22 cellular contexts compared by ENCODE assay signal in the genomic region with DNA sequence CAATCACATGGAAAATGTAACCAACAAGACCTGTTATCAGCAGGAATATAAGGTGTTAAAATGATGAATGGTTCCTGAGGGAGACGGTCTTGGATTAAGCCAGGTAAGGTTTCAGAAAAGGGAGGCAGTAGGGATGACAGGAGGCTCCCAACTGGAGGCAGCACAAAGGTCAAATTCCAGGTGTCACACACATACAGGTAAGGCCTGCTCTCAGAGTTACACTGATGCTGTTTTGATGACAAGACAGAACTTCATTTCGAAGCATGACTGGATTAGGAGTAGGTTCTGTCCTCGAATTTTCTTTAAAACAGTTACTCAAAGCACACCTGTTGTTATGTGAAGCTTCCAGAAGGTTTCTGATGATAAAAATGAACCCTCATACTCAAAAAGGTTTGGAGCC. TPM values are rescaled to one million over a fixed set of nuclear protein-coding genes. Genes with fewer than 3 reads are reported as not detected.
DNase-seq lines count a peak whose midpoint lies in the region; ATAC-seq and TF ChIP-seq lines count a peak whose summit lies in the region.
"Had no signal": no experiment of that assay in that cellular context is flagged by ENCODE, and none has a peak within 500 bp of the region (broad histone marks: within the 10 kb centered on the region; RNA-seq: fewer than 3 reads in every experiment).

No MANE protein-coding gene starts in this region.

- H3K27ac ChIP-seq in right cardiac atrium (ENCODE audit: low read length), result peak overlapping the region; percentile 8
- H3K27ac ChIP-seq in heart left ventricle, result no peak overlapping the region
- no peak overlapping the region for H3K27ac ChIP-seq in tibial artery
- no peak overlapping the region for H3K27ac ChIP-seq in PC-3 (ENCODE audit: low read length)

- peaks cover 21 to 22% of the 10 kb centered on the region in 2 donors for H3K36me3 Mint-ChIP-seq in stimulated activated naive B cell treated with anti-CD40 and anti-IgM and Interleukin-4, amounts not matched to agents 10 μg/mL and 1 μg/mL and 100 μg/mL, for 72 hours

- H3K36me3 ChIP-seq in heart left ventricle (peaks cover 0 to 31% (median 9%) of the 10 kb centered on the region in 9 donors), mucosa of descending colon (ENCODE audit: low read depth) (no peaks in the 10 kb centered on the region), tibial artery (peaks cover 0 to 10% (median 4%) of the 10 kb centered on the region in 3 donors), PC-3 (ENCODE audit: low read depth, low read length) (peaks cover 17% of the 10 kb centered on the region)

- no peak overlapping the region for H3K9ac ChIP-seq in PC-3 (ENCODE audit: low read length)

- ATAC-seq in right cardiac atrium, result no peak
- ATAC-seq in heart left ventricle, result no peak
- ATAC-seq in mucosa of descending colon, result peak; percentile 34
- no peak for ATAC-seq in stimulated activated naive B cell treated with anti-CD40 and anti-IgM and Interleukin-4, amounts not matched to agents 10 μg/mL and 1 μg/mL and 100 μg/mL, for 72 hours (replicated peaks)
- no peak for ATAC-seq in PC-3
- ATAC-seq: GM23338, SK-N-SH treated with all-trans-retinoic acid at 6 μM for 48 hours had no signal

- 79% methylated on average over 3 of the region's 3 CpGs for WGBS in right cardiac atrium
- WGBS in heart left ventricle, 4 donors, result 73 to 78% (median 76%) methylated on average over 3 of the region's 3 CpGs

- H3K4me3 Mint-ChIP-seq in stimulated activated naive B cell treated with anti-CD40 and anti-IgM and Interleukin-4, amounts not matched to agents 10 μg/mL and 1 μg/mL and 100 μg/mL, for 72 hours, result no peak overlapping the region
- H3K4me3 Mint-ChIP-seq: GM23338, HFFc6 had no signal

- no peaks in the 10 kb centered on the region for H3K9me2 ChIP-seq in PC-3 (replicated peaks; ENCODE audit: low read length)

- H3K4me1 Mint-ChIP-seq in stimulated activated naive B cell treated with anti-CD40 and anti-IgM and Interleukin-4, amounts not matched to agents 10 μg/mL and 1 μg/mL and 100 μg/mL, for 72 hours, result peaks cover 69 to 92% of the 10 kb centered on the region in 2 donors

- peaks cover 100% of the 10 kb centered on the region for H3K79me2 ChIP-seq in PC-3 (ENCODE audit: low read length)

- TF ChIP-seq CTCF in heart left ventricle (IDR thresholded peaks at IDR 0.05) (no peak), mucosa of descending colon (IDR thresholded peaks at IDR 0.05) (no peak), tibial artery (IDR thresholded peaks at IDR 0.05) (no peak), PC-3 (conservative IDR thresholded peaks at IDR 0.05; ENCODE audit: low read depth, low read length) (no peak)

- BruUV-seq in PC-3 (replicated peaks; lab: Mats Ljungman, UMichigan), result no TSS peak

- H3K4me1 ChIP-seq in right cardiac atrium (ENCODE audit: control insufficient read depth, insufficient read depth, low read length), result peaks cover 33% of the 10 kb centered on the region
- H3K4me1 ChIP-seq in heart left ventricle, result peaks cover 0 to 94% (median 44%) of the 10 kb centered on the region in 12 donors
- peaks cover 13% of the 10 kb centered on the region for H3K4me1 ChIP-seq in mucosa of descending colon (ENCODE audit: low read depth)
- peaks cover 0 to 46% (median 26%) of the 10 kb centered on the region in 4 donors for H3K4me1 ChIP-seq in tibial artery
- H3K4me1 ChIP-seq in PC-3 (ENCODE audit: insufficient read depth, low read length), result peaks cover 1% of the 10 kb centered on the region

- CTCF ChIA-PET in PC-3 (lab: Charles Lee), result no interaction called here

- POLR2A ChIA-PET in PC-3 (lab: Charles Lee; ENCODE audit: unreplicated experiment), result no interaction called here

- H3K9me3 Mint-ChIP-seq in stimulated activated naive B cell treated with anti-CD40 and anti-IgM and Interleukin-4, amounts not matched to agents 10 μg/mL and 1 μg/mL and 100 μg/mL, for 72 hours, result no peaks in the 10 kb centered on the region
- H3K9me3 Mint-ChIP-seq: CD4-positive, CD25-positive, alpha-beta regulatory T cell; GM23338; HFFc6 had no signal

- peaks cover 100% of the 10 kb centered on the region for H4K20me1 ChIP-seq in PC-3 (ENCODE audit: low read length)

- H3K27me3 ChIP-seq in right cardiac atrium (ENCODE audit: control insufficient read depth, insufficient read depth) (no peaks in the 10 kb centered on the region), heart left ventricle (no peaks in the 10 kb centered on the region), tibial artery (no peaks in the 10 kb centered on the region), PC-3 (ENCODE audit: low read length) (no peaks in the 10 kb centered on the region)

- H3K27ac Mint-ChIP-seq in stimulated activated naive B cell treated with anti-CD40 and anti-IgM and Interleukin-4, amounts not matched to agents 10 μg/mL and 1 μg/mL and 100 μg/mL, for 72 hours, result peak overlapping the region; percentile 9
- H3K27ac Mint-ChIP-seq: GM23338, HFFc6 had no signal

- no peaks in the 10 kb centered on the region for H3K9me3 ChIP-seq in right cardiac atrium (ENCODE audit: control insufficient read depth, low read length)
- no peaks in the 10 kb centered on the region for H3K9me3 ChIP-seq in heart left ventricle
- H3K9me3 ChIP-seq in mucosa of descending colon, result no peaks in the 10 kb centered on the region
- H3K9me3 ChIP-seq in tibial artery, result no peaks in the 10 kb centered on the region
- H3K9me3 ChIP-seq in PC-3 (ENCODE audit: low read length), result no peaks in the 10 kb centered on the region

- no peak overlapping the region for H3K4me2 ChIP-seq in PC-3 (ENCODE audit: low read length)
- H3K4me2 ChIP-seq: GM23338 had no signal

- intact Hi-C loops in right cardiac atrium (cut with DNase I), result loop anchor here in 1 of 4 donors (10.0 kb wide), 1 partner anchor 46 kb away; a partner anchor contains a TSS
- intact Hi-C loops in heart left ventricle (cut with DNase I), result loop anchor here in 3 of 10 donors (5.0 kb wide), 3 partner anchors 33 to 43 kb away; no protein-coding TSS in a partner anchor
- intact Hi-C loops in mucosa of descending colon (cut with DNase I, micrococcal nuclease), result no loop called here
- intact Hi-C loops in tibial artery (cut with DNase I; ENCODE audit: low total_unique reads), result no loop called here
- intact Hi-C loops in PC-3 (cut with micrococcal nuclease), result no loop called here

- H3K27me3 Mint-ChIP-seq in stimulated activated naive B cell treated with anti-CD40 and anti-IgM and Interleukin-4, amounts not matched to agents 10 μg/mL and 1 μg/mL and 100 μg/mL, for 72 hours, result no peaks in the 10 kb centered on the region
- H3K27me3 Mint-ChIP-seq: CD4-positive, CD25-positive, alpha-beta regulatory T cell had no signal

- H2AFZ ChIP-seq in PC-3 (ENCODE audit: low read length), result no peak overlapping the region
- H2AFZ ChIP-seq: GM23338 had no signal

- no peaks in the 10 kb centered on the region for H3F3A ChIP-seq in PC-3 (ENCODE audit: low read length, unreplicated experiment)

- H3K4me3 ChIP-seq in right cardiac atrium (ENCODE audit: low read length), result no peak overlapping the region
- no peak overlapping the region for H3K4me3 ChIP-seq in heart left ventricle
- H3K4me3 ChIP-seq in mucosa of descending colon, result no peak overlapping the region
- H3K4me3 ChIP-seq in tibial artery, result no peak overlapping the region
- H3K4me3 ChIP-seq in PC-3 (ENCODE audit: low read length), result no peak overlapping the region
- H3K4me3 ChIP-seq: GM23338 had no signal

- no peak for DNase-seq in right cardiac atrium
- DNase-seq in heart left ventricle, result no peak
- DNase-seq in NCI-H69 (lab: John Stamatoyannopoulos, UW), result peak; percentile 30
- DNase-seq in mucosa of descending colon, result no peak
- no peak for DNase-seq in stimulated activated naive B cell treated with anti-CD40 and anti-IgM and Interleukin-4, amounts not matched to agents 10 μg/mL and 1 μg/mL and 100 μg/mL, for 72 hours
- no peak for DNase-seq in activated effector memory CD4-positive, alpha-beta T cell treated with Interleukin-2 at 50 U/mL for 16 hours
- no peak for DNase-seq in tibial artery
- no peak for DNase-seq in PC-3
- DNase-seq: AML-193; Calu3; CD4-positive, CD25-positive, alpha-beta regulatory T cell; DMS79; GDM1; HFFc6; Kasumi-1; NCI-H1417 treated with DMSO at 0.1 percent for 48 hours; NCI-H2029 treated with DMSO at 0.1 percent for 48 hours; NCI-H446; NCI-H748 treated with DMSO at 0.1 percent for 48 hours; Right ventricle myocardium superior had no signal

- TF ChIP-seq POLR2A in heart left ventricle (IDR thresholded peaks at IDR 0.05), result no peak

RNA-seq across cellular contexts. Expression of a gene that starts 7.4 kb away (rescaled TPM):
- total RNA-seq in right cardiac atrium, result 1 to 10 TPM; 5.3 to 6.1 (median 5.6) TPM
- polyA plus RNA-seq in right cardiac atrium, result 4.5 TPM
- total RNA-seq in heart left ventricle, result 1 to 10 TPM; 3.6 to 7.5 (median 4.6) TPM
- polyA plus RNA-seq in heart left ventricle, result 1 to 10 TPM; 4.3 to 5.6 TPM
- 10 to 100 TPM; 10.8 to 12.0 (median 11.2) TPM for total RNA-seq in mucosa of descending colon
- total RNA-seq in PC-3 (2014; rRNA removed), result 17.5 and 17.7 TPM in 2 replicates

RNA-seq across cellular contexts. Expression of a gene that starts 39.4 kb away (rescaled TPM):
- total RNA-seq in right cardiac atrium (10 to 100 TPM; 42.7 to 54.3 (median 45.9) TPM), heart left ventricle (10 to 100 TPM; 27.1 to 52.6 (median 45.2) TPM), mucosa of descending colon (10 to 100 TPM; 61.2 to 88.8 (median 70.1) TPM), PC-3 (2014; rRNA removed) (62.0 and 74.1 TPM in 2 replicates)
- polyA plus RNA-seq in right cardiac atrium (62.6 TPM), heart left ventricle (10 to 100 TPM; 44.6 to 73.1 TPM)

RNA-seq across cellular contexts. Expression of a gene that starts 40.4 kb away (rescaled TPM):
- total RNA-seq in right cardiac atrium (10 to 100 TPM in 3 of 4 donors, 1 to 10 TPM in 1; 6.8 to 17.0 (median 14.0) TPM), heart left ventricle (10 to 100 TPM; 13.7 to 37.3 (median 27.2) TPM), mucosa of descending colon (1 to 10 TPM; 5.6 to 6.0 (median 5.8) TPM), PC-3 (2014; rRNA removed) (11.0 and 13.3 TPM in 2 replicates)
- polyA plus RNA-seq in right cardiac atrium (13.5 TPM), heart left ventricle (10 to 100 TPM; 26.6 to 47.4 TPM)

RNA-seq across cellular contexts. Expression of a gene that starts 48.4 kb away (rescaled TPM):
- total RNA-seq in right cardiac atrium (10 to 100 TPM; 21.0 to 26.6 (median 25.8) TPM), heart left ventricle (10 to 100 TPM; 20.4 to 44.0 (median 24.0) TPM), mucosa of descending colon (10 to 100 TPM; 34.6 to 45.8 (median 44.0) TPM), PC-3 (2014; rRNA removed) (52.6 and 62.3 TPM in 2 replicates)
- polyA plus RNA-seq in right cardiac atrium (21.3 TPM), heart left ventricle (10 to 100 TPM; 21.2 to 33.9 TPM)
